In the genomic region with DNA sequence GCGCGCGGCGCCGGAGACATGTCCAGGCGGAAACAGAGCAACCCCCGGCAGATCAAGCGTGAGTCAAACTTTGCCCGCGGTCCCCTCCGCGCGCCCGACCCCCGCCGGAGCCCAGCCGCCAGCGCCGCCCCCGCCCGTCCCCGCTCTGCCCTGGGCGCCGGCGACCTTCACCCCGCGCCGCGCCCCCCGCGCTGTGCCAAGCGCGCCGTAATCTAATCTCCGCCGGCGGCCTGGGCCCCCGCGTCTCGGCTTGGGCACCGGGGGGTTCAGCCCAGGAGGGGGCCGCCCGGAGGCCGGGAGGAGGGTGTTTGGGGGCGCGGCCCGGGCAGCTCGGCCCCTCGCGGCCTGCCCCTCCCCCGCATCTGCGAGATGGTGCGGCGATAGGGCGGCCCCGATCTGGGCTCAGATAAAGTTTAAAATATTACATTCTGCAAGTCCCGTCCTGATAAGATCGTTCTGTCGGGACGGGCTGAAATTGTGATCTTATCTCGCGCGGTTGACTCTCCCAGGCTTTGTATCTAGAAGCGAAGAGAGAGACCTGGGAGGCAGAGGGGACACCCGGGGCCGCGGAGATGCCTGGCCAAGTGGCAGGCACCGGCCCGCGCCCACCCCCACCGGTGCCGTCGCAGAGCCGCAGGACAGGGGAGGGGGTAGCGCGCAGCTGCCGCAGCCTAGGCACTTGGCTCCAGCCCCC, we compare ENCODE assay signal across 8 cellular contexts. TPM values are rescaled to one million over a fixed set of nuclear protein-coding genes. Genes with fewer than 3 reads are reported as not detected.
DNase-seq lines count a peak whose midpoint lies in the region; ATAC-seq and TF ChIP-seq lines count a peak whose summit lies in the region.

No MANE protein-coding gene starts in this region.

- no peaks in the 10 kb centered on the region for H3K9me3 Mint-ChIP-seq in activated CD4-positive, alpha-beta memory T cell treated with anti-CD3 and anti-CD28 coated beads for 36 hours

- ATAC-seq in GM18873 (IDR thresholded peaks at IDR 0.05; ENCODE audit: low FRiP score, unreplicated experiment), result no peak

- H3K4me3 Mint-ChIP-seq in activated CD4-positive, alpha-beta memory T cell treated with anti-CD3 and anti-CD28 coated beads for 36 hours, result peak overlapping the region; percentile 88

- no peaks in the 10 kb centered on the region for H3K36me3 Mint-ChIP-seq in activated CD4-positive, alpha-beta memory T cell treated with anti-CD3 and anti-CD28 coated beads for 36 hours

- POLR2A ChIA-PET in activated CD4-positive, alpha-beta memory T cell treated with anti-CD3 and anti-CD28 coated beads for 36 hours (lab: Charles Lee), result interaction anchor here (0.7 to 1.3 kb wide), 2 partner anchors 41 to 585 kb away, joined by 3 to 6 read pairs; partner anchors contain the start of gene SLC7A5

- TF ChIP-seq CTCF in fibroblast of mammary gland (conservative IDR thresholded peaks at IDR 0.05; ENCODE audit: control insufficient read depth, insufficient read depth, low read depth, low read length) (no peak), retinal pigment epithelial cell (conservative IDR thresholded peaks at IDR 0.05; ENCODE audit: low read depth, low read length) (no peak)

- H3K4me1 Mint-ChIP-seq in activated CD4-positive, alpha-beta memory T cell treated with anti-CD3 and anti-CD28 coated beads for 36 hours (ENCODE audit: low read depth), result peaks cover 30% of the 10 kb centered on the region

- no peaks in the 10 kb centered on the region for H3K27me3 Mint-ChIP-seq in activated CD4-positive, alpha-beta memory T cell treated with anti-CD3 and anti-CD28 coated beads for 36 hours

- intact Hi-C loops in activated CD4-positive, alpha-beta memory T cell treated with anti-CD3 and anti-CD28 coated beads for 36 hours (cut with micrococcal nuclease), result loop anchor here (2.0 to 10.0 kb wide), 5 partner anchors 15 to 1066 kb away; partner anchors contain the start of gene ZC3H18

- peak; percentile 21 for DNase-seq in activated T-cell treated with anti-CD3 and anti-CD28 coated beads for 24 hours (ENCODE audit: low read depth)
- no peak for DNase-seq in activated T-cell treated with anti-CD3 and anti-CD28 coated beads for 4 hours
- peak; percentile 46 for DNase-seq in activated CD4-positive, alpha-beta memory T cell treated with anti-CD3 and anti-CD28 coated beads for 36 hours
- DNase-seq in fibroblast of mammary gland (ENCODE audit: low read depth), result no peak
- DNase-seq in retinal pigment epithelial cell (ENCODE audit: low read depth), result no peak
- DNase-seq in iPS-NIHi7 (ENCODE audit: extremely low spot score), result no peak
- DNase-seq in HK-2 (ENCODE audit: unreplicated experiment), result no peak

- peak overlapping the region; percentile 56 for H3K27ac Mint-ChIP-seq in activated CD4-positive, alpha-beta memory T cell treated with anti-CD3 and anti-CD28 coated beads for 36 hours

- H3K4me3 ChIP-seq in fibroblast of mammary gland (ENCODE audit: control insufficient read depth, low read depth, low read length) (peak overlapping the region; percentile 44), retinal pigment epithelial cell (ENCODE audit: low read length) (peak overlapping the region; percentile 77)

- CTCF ChIA-PET in activated CD4-positive, alpha-beta memory T cell treated with anti-CD3 and anti-CD28 coated beads for 36 hours (lab: Charles Lee), result interaction anchor here (1.2 to 1.5 kb wide), 2 partner anchors 16 to 113 kb away, joined by 3 to 4 read pairs; no protein-coding TSS in a partner anchor

RNA-seq across cellular contexts. Expression of gene ZFPM1, which starts 0.7 kb away (rescaled TPM):
- total RNA-seq in activated CD4-positive, alpha-beta memory T cell treated with anti-CD3 and anti-CD28 coated beads for 36 hours, result 10 to 100 TPM; 11.6 to 12.0 TPM

Comparison
In these comparisons a context has a peak if more than half of its experiments do, and no peak if none do; other contexts are left out.
1. DNase-seq: peak in activated T-cell treated with anti-CD3 and anti-CD28 coated beads for 24 hours (single experiment) and activated CD4-positive, alpha-beta memory T cell treated with anti-CD3 and anti-CD28 coated beads for 36 hours (single experiment); none in activated T-cell treated with anti-CD3 and anti-CD28 coated beads for 4 hours (single experiment), fibroblast of mammary gland (single experiment), retinal pigment epithelial cell (single experiment), iPS-NIHi7 (single experiment) and HK-2 (single experiment).